8 cellular contexts compared by ENCODE assay signal in the genomic region with DNA sequence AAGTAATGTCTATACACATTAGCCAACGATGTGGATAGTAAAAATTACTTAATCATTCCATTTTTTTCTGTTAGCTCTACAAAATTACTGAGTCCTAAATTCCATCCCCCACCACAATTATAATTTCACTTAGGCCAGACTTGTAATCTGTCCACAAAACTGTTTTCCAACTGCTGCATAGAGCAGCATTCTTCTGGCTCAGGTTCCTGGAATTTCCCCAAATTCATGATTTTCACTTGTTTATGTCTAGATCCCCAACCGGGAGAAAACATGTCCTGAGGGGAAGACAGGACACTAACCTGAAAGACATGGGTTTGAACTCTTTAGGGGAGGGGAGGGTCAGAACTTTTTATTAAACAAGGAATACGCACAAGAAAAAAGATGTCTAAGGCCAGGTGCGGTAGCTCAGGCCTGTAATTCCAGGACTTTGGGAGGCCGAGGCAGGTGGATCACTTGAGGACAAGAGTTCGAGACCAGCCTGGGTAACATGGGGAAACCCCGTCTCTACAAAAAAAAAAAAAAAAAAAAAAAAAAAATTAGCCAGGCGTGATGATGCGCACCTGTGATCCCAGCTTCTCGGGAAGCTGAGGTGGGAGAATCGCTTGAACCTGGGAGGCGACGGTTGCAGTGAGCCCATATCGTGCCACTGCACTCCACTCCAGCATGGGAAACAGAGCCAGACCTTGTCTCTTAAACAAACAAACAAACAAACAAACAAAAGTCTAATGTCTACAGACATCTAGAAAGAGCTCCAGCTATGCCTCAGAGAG. TPM values are rescaled to one million over a fixed set of nuclear protein-coding genes. Genes with fewer than 3 reads are reported as not detected.
A peak's percentile ranks its signal among the peaks of the same experiment; 100 is the strongest.
DNase-seq lines count a peak whose midpoint lies in the region; ATAC-seq and TF ChIP-seq lines count a peak whose summit lies in the region.
"Had no signal": no experiment of that assay in that cellular context is flagged by ENCODE, and none has a peak within 500 bp of the region (broad histone marks: within the 10 kb centered on the region; RNA-seq: fewer than 3 reads in every experiment).

No MANE protein-coding gene starts in this region.

- DNase-seq in ELR (ENCODE audit: low read depth): peak; percentile 16
- peak; percentile 78 for DNase-seq in NCI-H2171 treated with DMSO at 0.1 percent for 48 hours (lab: John Stamatoyannopoulos, UW)
- no peak for DNase-seq in progenitor cell of endocrine pancreas (ENCODE audit: low spot score, unreplicated experiment)
- DNase-seq in neuronal stem cell (ENCODE audit: low spot score): no peak
- DNase-seq: NCI-H510A had no signal

- peak overlapping the region; percentile 87 for H3K4me3 Mint-ChIP-seq in progenitor cell of endocrine pancreas (ENCODE audit: low read depth)

- H3K14ac ChIP-seq in neuronal stem cell (ENCODE audit: low read length): no peak overlapping the region

- H3K27me3 ChIP-seq in endocrine pancreas (ENCODE audit: control insufficient read depth, insufficient read depth, low read length) (no peaks in the 10 kb centered on the region), neuronal stem cell (ENCODE audit: control insufficient read depth in 3 of 3, insufficient read depth in 3 of 3, low read depth in 1 of 3, low read length in 3 of 3) (peaks cover 0 to 9% (median 0%) of the 10 kb centered on the region in 3 experiments)

- no peak overlapping the region for H3K27ac Mint-ChIP-seq in progenitor cell of endocrine pancreas

- H3K9ac ChIP-seq in endocrine pancreas (ENCODE audit: control insufficient read depth, insufficient read depth, low read length) (no peak overlapping the region), neuronal stem cell (ENCODE audit: low read depth, low read length, poor library complexity) (no peak overlapping the region)

- no peak overlapping the region for H3K27ac ChIP-seq in neuronal stem cell (replicated peaks; ENCODE audit: low read length)

- H3K4me2 ChIP-seq in neuronal stem cell (ENCODE audit: insufficient read depth, low read length, poor library complexity, severe bottlenecking): no peak overlapping the region

- H3K79me1 ChIP-seq in neuronal stem cell (ENCODE audit: low read depth, low read length): no peaks in the 10 kb centered on the region

- no peak overlapping the region for H2BK15ac ChIP-seq in neuronal stem cell (ENCODE audit: low read length)

- peaks cover 26% of the 10 kb centered on the region for H3K4me1 Mint-ChIP-seq in progenitor cell of endocrine pancreas (ENCODE audit: low read depth)

- peaks cover 8% of the 10 kb centered on the region for H3K9me3 Mint-ChIP-seq in progenitor cell of endocrine pancreas (ENCODE audit: low read depth)

- H3K4me3 ChIP-seq in endocrine pancreas (ENCODE audit: control insufficient read depth, insufficient read depth, low read length) (peak overlapping the region; percentile 82), neuronal stem cell (ENCODE audit: low read length in 2 of 2) (peak overlapping the region in 1 of 2 donors; percentile 92)

- H4K91ac ChIP-seq in neuronal stem cell (ENCODE audit: low read depth, low read length, poor library complexity): no peak overlapping the region

- H3K4ac ChIP-seq in neuronal stem cell (ENCODE audit: low read length): no peak overlapping the region

- H3K4me1 ChIP-seq in endocrine pancreas (ENCODE audit: control insufficient read depth, insufficient read depth, low read length) (peaks cover 7% of the 10 kb centered on the region), neuronal stem cell (ENCODE audit: control insufficient read depth in 2 of 2, insufficient read depth in 1 of 2, low read depth in 1 of 2, low read length in 2 of 2) (peaks cover 2 to 6% of the 10 kb centered on the region in 2 donors)

- H3K36me3 ChIP-seq in endocrine pancreas (ENCODE audit: control insufficient read depth, insufficient read depth, low read length): no peaks in the 10 kb centered on the region
- no peaks in the 10 kb centered on the region for H3K36me3 ChIP-seq in neuronal stem cell (replicated peaks in 1 of 2; ENCODE audit: control insufficient read depth in 2 of 2, insufficient read depth in 2 of 2, low read length in 2 of 2)

- no peak overlapping the region for H2BK5ac ChIP-seq in neuronal stem cell (ENCODE audit: low read length)

- H3K27me3 Mint-ChIP-seq in progenitor cell of endocrine pancreas: no peaks in the 10 kb centered on the region

- no peak overlapping the region for H3K18ac ChIP-seq in neuronal stem cell (ENCODE audit: low read length)

- H2BK12ac ChIP-seq in neuronal stem cell (ENCODE audit: low read length): no peak overlapping the region

- H3K23ac ChIP-seq in neuronal stem cell (ENCODE audit: low read depth, low read length, poor library complexity): no peak overlapping the region

- H2BK120ac ChIP-seq in neuronal stem cell (ENCODE audit: low read depth, low read length): no peak overlapping the region

- no peak overlapping the region for H2AFZ ChIP-seq in neuronal stem cell (ENCODE audit: low read length)

- H2AK5ac ChIP-seq in neuronal stem cell (ENCODE audit: low read depth, low read length): no peak overlapping the region

- no peak for TF ChIP-seq CTCF in progenitor cell of endocrine pancreas (IDR thresholded peaks at IDR 0.05; ENCODE audit: unreplicated experiment)

- H3K9me3 ChIP-seq in endocrine pancreas (ENCODE audit: control insufficient read depth, low read length) (no peaks in the 10 kb centered on the region), neuronal stem cell (replicated peaks in 1 of 2; ENCODE audit: control insufficient read depth in 2 of 2, insufficient read depth in 1 of 2, low read depth in 1 of 2, low read length in 2 of 2) (no peaks in the 10 kb centered on the region)

- peaks cover 7% of the 10 kb centered on the region for H3K36me3 Mint-ChIP-seq in progenitor cell of endocrine pancreas (ENCODE audit: insufficient read depth)

- no CpG with 5 or more reads among the region's 14 CpGs for WGBS in neuronal stem cell (ENCODE audit: extremely low coverage in 2 of 2, insufficient read length in 2 of 2, insufficient replicate concordance in 1 of 2), 2 donors

- H4K8ac ChIP-seq in neuronal stem cell (ENCODE audit: low read depth, low read length): no peak overlapping the region

- ATAC-seq in HG02852 (IDR thresholded peaks at IDR 0.05; ENCODE audit: unreplicated experiment) (no peak), HG03460 (IDR thresholded peaks at IDR 0.05; ENCODE audit: unreplicated experiment) (no peak)

RNA-seq across cellular contexts. Expression of a gene that starts 1.5 kb away (rescaled TPM):
- total RNA-seq in progenitor cell of endocrine pancreas: 105 and 107 TPM in 2 replicates
- 73.4 TPM for polyA plus RNA-seq in neuronal stem cell (2013, experiment 1 of 2)
- 75.7 TPM for polyA plus RNA-seq in neuronal stem cell (2013, experiment 2 of 2)

RNA-seq across cellular contexts. Expression of a gene that starts 26.8 kb away (rescaled TPM):
- total RNA-seq in progenitor cell of endocrine pancreas: 0.36 and 0.38 TPM in 2 replicates
- polyA plus RNA-seq in neuronal stem cell (2013, experiment 1 of 2): 0.13 TPM
- 0.10 TPM for polyA plus RNA-seq in neuronal stem cell (2013, experiment 2 of 2)

Comparison
In these comparisons a context has a peak if more than half of its experiments do, and no peak if none do; other contexts are left out.
1. DNase-seq: peak in ELR (single experiment) and NCI-H2171 treated with DMSO at 0.1 percent for 48 hours (single experiment); none in progenitor cell of endocrine pancreas (single experiment) and neuronal stem cell (single experiment).